Comparison of ENCODE assay signal across 8 cellular contexts in the genomic region with DNA sequence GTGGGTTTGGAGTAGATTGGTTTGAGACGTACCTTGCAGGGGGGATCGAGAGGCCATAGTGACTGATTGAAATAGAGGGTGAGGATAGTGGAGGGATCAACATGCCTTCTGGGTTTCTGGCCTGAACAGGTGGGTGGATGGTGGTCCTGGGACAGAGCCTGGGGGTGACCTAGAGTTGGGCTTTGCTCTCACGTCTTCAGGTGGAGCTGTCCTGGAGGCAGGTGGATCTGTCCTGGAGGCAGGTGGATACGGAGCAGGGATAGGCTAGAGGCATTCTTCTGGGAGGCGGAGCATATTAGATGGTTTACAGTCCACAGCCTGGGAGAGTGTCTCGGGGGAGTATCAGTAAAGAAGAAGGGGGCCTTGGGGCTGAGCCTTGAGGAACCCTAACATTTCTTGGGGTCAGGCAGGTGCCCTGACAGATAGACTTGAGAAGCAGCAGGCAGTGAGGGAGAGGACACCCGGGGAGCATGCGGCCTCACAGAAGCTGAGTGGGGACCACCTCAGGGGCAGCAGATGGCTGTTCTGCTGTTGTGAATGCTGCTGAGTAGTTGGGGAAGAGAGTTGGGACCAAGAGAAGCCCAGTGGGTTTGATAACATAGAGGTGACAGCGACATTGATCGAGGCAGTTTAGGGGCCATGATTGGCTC. TPM values are rescaled to one million over a fixed set of nuclear protein-coding genes. Genes with fewer than 3 reads are reported as not detected.
DNase-seq lines count a peak whose midpoint lies in the region; ATAC-seq and TF ChIP-seq lines count a peak whose summit lies in the region.

No MANE protein-coding gene starts in this region.

- H3K27ac ChIP-seq in HEK293 (ENCODE audit: extremely low read depth, low read depth, low read length) (no peak overlapping the region), heart right ventricle (no peak overlapping the region)

- intact Hi-C loops in heart right ventricle (cut with DNase I): loop anchor here in 1 of 10 donors (10.0 kb wide), 1 partner anchor 247 kb away; no protein-coding TSS in a partner anchor

- H3K4me3 Mint-ChIP-seq in activated CD4-positive, alpha-beta memory T cell treated with anti-CD3 and anti-CD28 coated beads, Interleukin-2, amount 10 ng/mL, durations not matched to agents 7 days and 5 days: peak overlapping the region; percentile 91

- peak overlapping the region; percentile 93 for H3K4me2 ChIP-seq in skeletal muscle satellite cell (ENCODE audit: low read length)

- CTCF ChIA-PET in HEK293 (lab: Yijun Ruan, JAX): interaction anchor here (0.6 to 5.5 kb wide), 4 partner anchors 21 to 1691 kb away, joined by 3 to 34 read pairs (median 4); no protein-coding TSS in a partner anchor
- CTCF ChIA-PET in activated CD4-positive, alpha-beta memory T cell treated with anti-CD3 and anti-CD28 coated beads, Interleukin-2, amount 10 ng/mL, durations not matched to agents 7 days and 5 days (lab: Charles Lee): interaction anchor here (1.0 to 7.0 kb wide), 9 partner anchors 8 to 74 kb away, joined by 3 to 98 read pairs (median 6); no protein-coding TSS in a partner anchor

- H3K9me3 ChIP-seq in HEK293 (ENCODE audit: control insufficient read depth, insufficient read depth, low read depth, low read length) (no peaks in the 10 kb centered on the region), heart right ventricle (no peaks in the 10 kb centered on the region), skeletal muscle satellite cell (replicated peaks; ENCODE audit: low read length) (no peaks in the 10 kb centered on the region)

- DNase-seq in activated CD4-positive, alpha-beta memory T cell treated with anti-CD3 and anti-CD28 coated beads, Interleukin-2, amount 10 ng/mL, durations not matched to agents 7 days and 5 days: no peak
- DNase-seq in heart right ventricle (peak in 1 of 2 donors; percentile 3), AG20443 (ENCODE audit: low spot score) (no peak), NCI-H2029 treated with DMSO at 0.1 percent for 48 hours (lab: John Stamatoyannopoulos, UW) (no peak)

- H3K36me3 Mint-ChIP-seq in activated CD4-positive, alpha-beta memory T cell treated with anti-CD3 and anti-CD28 coated beads, Interleukin-2, amount 10 ng/mL, durations not matched to agents 7 days and 5 days (ENCODE audit: low read depth): peaks cover 23% of the 10 kb centered on the region

- 79 to 85% methylated on average over 10 of the region's 10 CpGs for WGBS in heart right ventricle, 2 donors

- no peaks in the 10 kb centered on the region for H3K9me3 Mint-ChIP-seq in activated CD4-positive, alpha-beta memory T cell treated with anti-CD3 and anti-CD28 coated beads, Interleukin-2, amount 10 ng/mL, durations not matched to agents 7 days and 5 days

- H3K9ac ChIP-seq in skeletal muscle satellite cell (ENCODE audit: low read depth, low read length): no peak overlapping the region

- H3K27me3 ChIP-seq in heart right ventricle (no peaks in the 10 kb centered on the region), skeletal muscle satellite cell (ENCODE audit: control insufficient read depth, insufficient read depth, low read length) (no peaks in the 10 kb centered on the region)

- ATAC-seq in heart right ventricle (no peak), GM21381 (IDR thresholded peaks at IDR 0.05; ENCODE audit: unreplicated experiment) (no peak), GM19397 (IDR thresholded peaks at IDR 0.05; ENCODE audit: unreplicated experiment) (no peak)

- H3K27me3 Mint-ChIP-seq in activated CD4-positive, alpha-beta memory T cell treated with anti-CD3 and anti-CD28 coated beads, Interleukin-2, amount 10 ng/mL, durations not matched to agents 7 days and 5 days: no peaks in the 10 kb centered on the region

- peaks cover 5 to 47% of the 10 kb centered on the region in 2 experiments; a peak in 2 of 3 replicates for H3K36me3 ChIP-seq in HEK293 (ENCODE audit: control insufficient read depth in 2 of 2, insufficient read depth in 1 of 2, low read length in 2 of 2)
- H3K36me3 ChIP-seq in heart right ventricle: peaks cover 0 to 41% (median 4%) of the 10 kb centered on the region in 9 donors
- peaks cover 21% of the 10 kb centered on the region for H3K36me3 ChIP-seq in skeletal muscle satellite cell (ENCODE audit: insufficient read depth, low read length)

- peaks cover 51% of the 10 kb centered on the region for H3K4me1 Mint-ChIP-seq in activated CD4-positive, alpha-beta memory T cell treated with anti-CD3 and anti-CD28 coated beads, Interleukin-2, amount 10 ng/mL, durations not matched to agents 7 days and 5 days

- POLR2A ChIA-PET in HEK293 (lab: Yijun Ruan, JAX): interaction anchor here (1.2 to 3.3 kb wide), 5 partner anchors 8 to 27 kb away, joined by 5 to 46 read pairs (median 14); no protein-coding TSS in a partner anchor
- POLR2A ChIA-PET in activated CD4-positive, alpha-beta memory T cell treated with anti-CD3 and anti-CD28 coated beads, Interleukin-2, amount 10 ng/mL, durations not matched to agents 7 days and 5 days (lab: Charles Lee): interaction anchor here (0.9 to 6.6 kb wide), 8 partner anchors 10 to 41 kb away, joined by 3 to 127 read pairs (median 18); a partner anchor contains a TSS

- H3K4me1 ChIP-seq in HEK293 (ENCODE audit: control insufficient read depth, insufficient read depth, low read length): peaks cover 13% of the 10 kb centered on the region
- H3K4me1 ChIP-seq in heart right ventricle: peaks cover 23 to 59% (median 42%) of the 10 kb centered on the region in 9 donors
- H3K4me1 ChIP-seq in skeletal muscle satellite cell (ENCODE audit: control insufficient read depth, insufficient read depth, low read length): peaks cover 26% of the 10 kb centered on the region

- peak overlapping the region; percentile 89 for H3K27ac Mint-ChIP-seq in activated CD4-positive, alpha-beta memory T cell treated with anti-CD3 and anti-CD28 coated beads, Interleukin-2, amount 10 ng/mL, durations not matched to agents 7 days and 5 days

- TF ChIP-seq CTCF in HEK293 (tag by site-specific recombination; IDR thresholded peaks at IDR 0.05) (no peak), heart right ventricle (IDR thresholded peaks at IDR 0.05) (no peak)

- H3K4me3 ChIP-seq in HEK293 (ENCODE audit: low read depth, low read length) (peak overlapping the region; percentile 97), heart right ventricle (peak overlapping the region in 8 of 10 donors; percentile 70 to 98 (median 92)), skeletal muscle satellite cell (ENCODE audit: low read length) (peak overlapping the region; percentile 85)

TF ChIP-seq in HEK293, 187 proteins besides CTCF, POLR2A, EP300 and RAD21 (continues in another document):
- TF ChIP-seq, protein P1, sequence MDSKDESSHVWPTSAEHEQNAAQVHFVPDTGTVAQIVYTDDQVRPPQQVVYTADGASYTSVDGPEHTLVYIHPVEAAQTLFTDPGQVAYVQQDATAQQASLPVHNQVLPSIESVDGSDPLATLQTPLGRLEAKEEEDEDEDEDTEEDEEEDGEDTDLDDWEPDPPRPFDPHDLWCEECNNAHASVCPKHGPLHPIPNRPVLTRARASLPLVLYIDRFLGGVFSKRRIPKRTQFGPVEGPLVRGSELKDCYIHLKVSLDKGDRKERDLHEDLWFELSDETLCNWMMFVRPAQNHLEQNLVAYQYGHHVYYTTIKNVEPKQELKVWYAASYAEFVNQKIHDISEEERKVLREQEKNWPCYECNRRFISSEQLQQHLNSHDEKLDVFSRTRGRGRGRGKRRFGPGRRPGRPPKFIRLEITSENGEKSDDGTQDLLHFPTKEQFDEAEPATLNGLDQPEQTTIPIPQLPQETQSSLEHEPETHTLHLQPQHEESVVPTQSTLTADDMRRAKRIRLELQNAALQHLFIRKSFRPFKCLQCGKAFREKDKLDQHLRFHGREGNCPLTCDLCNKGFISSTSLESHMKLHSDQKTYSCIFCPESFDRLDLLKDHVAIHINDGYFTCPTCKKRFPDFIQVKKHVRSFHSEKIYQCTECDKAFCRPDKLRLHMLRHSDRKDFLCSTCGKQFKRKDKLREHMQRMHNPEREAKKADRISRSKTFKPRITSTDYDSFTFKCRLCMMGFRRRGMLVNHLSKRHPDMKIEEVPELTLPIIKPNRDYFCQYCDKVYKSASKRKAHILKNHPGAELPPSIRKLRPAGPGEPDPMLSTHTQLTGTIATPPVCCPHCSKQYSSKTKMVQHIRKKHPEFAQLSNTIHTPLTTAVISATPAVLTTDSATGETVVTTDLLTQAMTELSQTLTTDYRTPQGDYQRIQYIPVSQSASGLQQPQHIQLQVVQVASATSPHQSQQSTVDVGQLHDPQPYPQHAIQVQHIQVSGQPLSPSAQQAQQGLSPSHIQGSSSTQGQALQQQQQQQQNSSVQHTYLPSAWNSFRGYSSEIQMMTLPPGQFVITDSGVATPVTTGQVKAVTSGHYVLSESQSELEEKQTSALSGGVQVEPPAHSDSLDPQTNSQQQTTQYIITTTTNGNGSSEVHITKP (tag by site-specific recombination; IDR thresholded peaks at IDR 0.05): 0 out of 2 replicates have a peak, but pooled peaks have one; percentile 23

RNA-seq across cellular contexts. Expression of a gene that starts 1.6 kb away (rescaled TPM):
- total RNA-seq in activated CD4-positive, alpha-beta memory T cell treated with anti-CD3 and anti-CD28 coated beads, Interleukin-2, amount 10 ng/mL, durations not matched to agents 7 days and 5 days: 10 to 100 TPM; 52.3 to 53.1 TPM
- 10 to 100 TPM; 16.8 to 73.8 (median 21.0) TPM for total RNA-seq in heart right ventricle
- polyA plus RNA-seq in heart right ventricle: 10 to 100 TPM; 19.1 to 89.5 TPM
- total RNA-seq in skeletal muscle satellite cell (2012; rRNA removed): 13.4 and 15.7 TPM in 2 replicates

RNA-seq across cellular contexts. Expression of a gene that starts 19.8 kb away (rescaled TPM):
- total RNA-seq in activated CD4-positive, alpha-beta memory T cell treated with anti-CD3 and anti-CD28 coated beads, Interleukin-2, amount 10 ng/mL, durations not matched to agents 7 days and 5 days: 100 to 1,000 TPM; 135 to 144 TPM
- total RNA-seq in heart right ventricle: 100 to 1,000 TPM in 2 of 10 donors, 10 to 100 TPM in 8; 62.8 to 116 (median 73.3) TPM
- 100 to 1,000 TPM in 1 of 2 donors, 10 to 100 TPM in 1; 76.7 to 247 TPM for polyA plus RNA-seq in heart right ventricle
- 9.6 and 12.5 TPM in 2 replicates for total RNA-seq in skeletal muscle satellite cell (2012; rRNA removed)

RNA-seq across cellular contexts. Expression of a gene that starts 28.0 kb away (rescaled TPM):
- total RNA-seq in activated CD4-positive, alpha-beta memory T cell treated with anti-CD3 and anti-CD28 coated beads, Interleukin-2, amount 10 ng/mL, durations not matched to agents 7 days and 5 days: 1 to 10 TPM; 7.9 to 9.3 TPM
- total RNA-seq in heart right ventricle: 10 to 100 TPM; 10.6 to 22.1 (median 15.4) TPM
- 1 to 10 TPM; 4.7 to 7.3 TPM for polyA plus RNA-seq in heart right ventricle
- 3.3 and 4.2 TPM in 2 replicates for total RNA-seq in skeletal muscle satellite cell (2012; rRNA removed)

RNA-seq across cellular contexts. Expression of a gene that starts 30.3 kb away (rescaled TPM):
- 10 to 100 TPM; 28.2 to 31.5 TPM for total RNA-seq in activated CD4-positive, alpha-beta memory T cell treated with anti-CD3 and anti-CD28 coated beads, Interleukin-2, amount 10 ng/mL, durations not matched to agents 7 days and 5 days
- 1 to 10 TPM; 3.8 to 7.8 (median 5.3) TPM for total RNA-seq in heart right ventricle
- polyA plus RNA-seq in heart right ventricle: 10 to 100 TPM in 1 of 2 donors, 1 to 10 TPM in 1; 1.9 to 15.6 TPM
- total RNA-seq in skeletal muscle satellite cell (2012; rRNA removed): 8.4 and 10.0 TPM in 2 replicates

RNA-seq across cellular contexts. Expression of a gene that starts 37.1 kb away (rescaled TPM):
- 1 to 10 TPM; 5.2 to 5.7 TPM for total RNA-seq in activated CD4-positive, alpha-beta memory T cell treated with anti-CD3 and anti-CD28 coated beads, Interleukin-2, amount 10 ng/mL, durations not matched to agents 7 days and 5 days
- total RNA-seq in heart right ventricle: 1 to 10 TPM in 4 of 10 donors, under 1 TPM in 6; 0.40 to 2.1 (median 0.86) TPM
- 1 to 10 TPM; 1.4 to 5.2 TPM for polyA plus RNA-seq in heart right ventricle
- total RNA-seq in skeletal muscle satellite cell (2012; rRNA removed): under 0.01 TPM in 1 of 2 replicates, not detected in the other
